11 cellular contexts compared by ENCODE assay signal in the genomic region with DNA sequence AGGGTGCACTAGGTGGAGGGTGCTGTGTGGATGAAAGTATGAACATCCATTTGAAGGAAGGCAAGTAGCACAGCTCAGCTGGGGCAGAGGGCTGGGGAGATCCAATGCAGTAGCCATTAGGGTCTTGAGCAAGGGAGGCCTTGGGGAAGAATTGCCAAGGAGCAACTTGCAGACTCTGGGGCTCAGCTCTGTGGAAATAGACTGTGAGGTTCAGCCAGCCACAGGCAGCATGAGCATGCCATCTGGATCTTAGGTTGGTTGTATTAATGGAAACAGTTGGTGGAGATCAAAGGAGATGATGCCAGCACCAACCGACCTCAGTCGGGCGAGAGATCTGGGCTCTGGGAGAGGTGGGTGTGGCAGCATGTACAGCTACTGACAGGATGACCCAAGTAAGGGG. TPM values are rescaled to one million over a fixed set of nuclear protein-coding genes. Genes with fewer than 3 reads are reported as not detected.
DNase-seq lines count a peak whose midpoint lies in the region; ATAC-seq and TF ChIP-seq lines count a peak whose summit lies in the region.
"Had no signal": no experiment of that assay in that cellular context is flagged by ENCODE, and none has a peak within 500 bp of the region (broad histone marks: within the 10 kb centered on the region; RNA-seq: fewer than 3 reads in every experiment).

No MANE protein-coding gene starts in this region.

- no peaks in the 10 kb centered on the region for H4K20me1 ChIP-seq in neural progenitor cell (ENCODE audit: low read depth)

- H3K79me2 ChIP-seq in neural progenitor cell (ENCODE audit: low read depth) = no peaks in the 10 kb centered on the region

- peaks cover 28% of the 10 kb centered on the region for H3K36me3 ChIP-seq in CD8-positive, alpha-beta T cell (ENCODE audit: insufficient read depth, low read length)
- no peaks in the 10 kb centered on the region for H3K36me3 ChIP-seq in neural progenitor cell

- peak in 1 of 7 experiments; percentile 47 for DNase-seq in CD8-positive, alpha-beta T cell
- peak; percentile 42 for DNase-seq in activated CD4-positive, alpha-beta memory T cell treated with anti-CD3 and anti-CD28 coated beads, Interleukin-2, amount 10 ng/mL, durations not matched to agents 7 days and 5 days
- peak in 3 of 10 donors; percentile 22 to 59 (median 46) for DNase-seq in naive thymus-derived CD8-positive, alpha-beta T cell
- DNase-seq in GM19240 (ENCODE audit: insufficient read length, low spot score) (no peak), neural progenitor cell (ENCODE audit: low spot score) (no peak)
- DNase-seq: COR-L47 had no signal

- no peaks in the 10 kb centered on the region for H3K27me3 Mint-ChIP-seq in CD8-positive, alpha-beta T cell (ENCODE audit: low read depth)
- H3K27me3 Mint-ChIP-seq in activated CD4-positive, alpha-beta memory T cell treated with anti-CD3 and anti-CD28 coated beads, Interleukin-2, amount 10 ng/mL, durations not matched to agents 7 days and 5 days = no peaks in the 10 kb centered on the region
- H3K27me3 Mint-ChIP-seq in naive thymus-derived CD8-positive, alpha-beta T cell = no peaks in the 10 kb centered on the region
- H3K27me3 Mint-ChIP-seq in neural progenitor cell (ENCODE audit: insufficient read depth, low read depth) = peaks cover under 1% of the 10 kb centered on the region

- POLR2A ChIA-PET in CD8-positive, alpha-beta T cell (lab: Charles Lee) = interaction anchor here (0.7 to 2.1 kb wide), 11 partner anchors 10 to 73 kb away, joined by 3 to 8 read pairs (median 4); a partner anchor contains a TSS
- POLR2A ChIA-PET in activated CD4-positive, alpha-beta memory T cell treated with anti-CD3 and anti-CD28 coated beads, Interleukin-2, amount 10 ng/mL, durations not matched to agents 7 days and 5 days (lab: Charles Lee) = interaction anchor here (0.9 to 3.4 kb wide), 12 partner anchors 8 to 73 kb away, joined by 4 to 86 read pairs (median 6); a partner anchor contains a TSS
- POLR2A ChIA-PET in naive thymus-derived CD8-positive, alpha-beta T cell (lab: Charles Lee) = interaction anchor here (0.6 to 12.8 kb wide), 11 partner anchors 9 to 1181 kb away, joined by 3 to 159 read pairs (median 5); a partner anchor contains a TSS

- peak overlapping the region; percentile 97 for H3K27ac Mint-ChIP-seq in CD8-positive, alpha-beta T cell
- peak overlapping the region; percentile 98 for H3K27ac Mint-ChIP-seq in activated CD4-positive, alpha-beta memory T cell treated with anti-CD3 and anti-CD28 coated beads, Interleukin-2, amount 10 ng/mL, durations not matched to agents 7 days and 5 days
- H3K27ac Mint-ChIP-seq in naive thymus-derived CD8-positive, alpha-beta T cell = peak overlapping the region; percentile 93 to 100 (median 99)
- H3K27ac Mint-ChIP-seq in neural progenitor cell = no peak overlapping the region

- H3K27ac ChIP-seq in CD8-positive, alpha-beta T cell (ENCODE audit: low read depth, low read length) = peak overlapping the region; percentile 88
- H3K27ac ChIP-seq in neural progenitor cell = no peak overlapping the region
- H3K27ac ChIP-seq: epithelial cell of prostate had no signal

- H3F3A ChIP-seq in neural progenitor cell (ENCODE audit: low read depth) = no peaks in the 10 kb centered on the region

- no peaks in the 10 kb centered on the region for H3K27me3 ChIP-seq in CD8-positive, alpha-beta T cell (ENCODE audit: insufficient read depth, low read length)
- no peaks in the 10 kb centered on the region for H3K27me3 ChIP-seq in neural progenitor cell

- ATAC-seq in CD8-positive, alpha-beta T cell = peak; percentile 15
- ATAC-seq in HG02885 (IDR thresholded peaks at IDR 0.05; ENCODE audit: poor library complexity, unreplicated experiment) = peak; percentile 14
- peak; percentile 34 to 35 for ATAC-seq in naive thymus-derived CD8-positive, alpha-beta T cell
- ATAC-seq in GM21526 (IDR thresholded peaks at IDR 0.05; ENCODE audit: low FRiP score, unreplicated experiment) = no peak
- no peak for ATAC-seq in HG02798 (IDR thresholded peaks at IDR 0.05; ENCODE audit: poor library complexity, unreplicated experiment)
- ATAC-seq: Right ventricle myocardium inferior had no signal

- CTCF ChIA-PET in CD8-positive, alpha-beta T cell (lab: Charles Lee) = interaction anchor here (0.8 to 14.6 kb wide), 8 partner anchors 9 to 128 kb away, joined by 3 to 185 read pairs (median 13); a partner anchor contains a TSS
- CTCF ChIA-PET in activated CD4-positive, alpha-beta memory T cell treated with anti-CD3 and anti-CD28 coated beads, Interleukin-2, amount 10 ng/mL, durations not matched to agents 7 days and 5 days (lab: Charles Lee) = interaction anchor here (0.6 to 2.5 kb wide), 12 partner anchors 8 to 633 kb away, joined by 3 to 33 read pairs (median 4); a partner anchor contains a TSS

- no peak for TF ChIP-seq CTCF in CD8-positive, alpha-beta T cell (IDR thresholded peaks at IDR 0.05)
- TF ChIP-seq CTCF in neural progenitor cell (IDR thresholded peaks at IDR 0.05) = no peak

- no peak overlapping the region for H3K9ac ChIP-seq in neural progenitor cell

- peak overlapping the region; percentile 96 for H3K4me3 Mint-ChIP-seq in CD8-positive, alpha-beta T cell
- peak overlapping the region; percentile 95 for H3K4me3 Mint-ChIP-seq in activated CD4-positive, alpha-beta memory T cell treated with anti-CD3 and anti-CD28 coated beads, Interleukin-2, amount 10 ng/mL, durations not matched to agents 7 days and 5 days
- peak overlapping the region; percentile 88 to 99 (median 94) for H3K4me3 Mint-ChIP-seq in naive thymus-derived CD8-positive, alpha-beta T cell
- no peak overlapping the region for H3K4me3 Mint-ChIP-seq in neural progenitor cell

- intact Hi-C loops in CD8-positive, alpha-beta T cell (cut with DNase I, micrococcal nuclease) = loop anchor here (1.0 to 10.0 kb wide), 8 partner anchors 9 to 1436 kb away; a partner anchor contains a TSS

- no peak overlapping the region for H2AFZ ChIP-seq in neural progenitor cell (replicated peaks)

- peaks cover 76% of the 10 kb centered on the region for H3K36me3 Mint-ChIP-seq in CD8-positive, alpha-beta T cell
- H3K36me3 Mint-ChIP-seq in activated CD4-positive, alpha-beta memory T cell treated with anti-CD3 and anti-CD28 coated beads, Interleukin-2, amount 10 ng/mL, durations not matched to agents 7 days and 5 days (ENCODE audit: low read depth) = peaks cover 91% of the 10 kb centered on the region
- H3K36me3 Mint-ChIP-seq in naive thymus-derived CD8-positive, alpha-beta T cell = peaks cover 5 to 76% (median 44%) of the 10 kb centered on the region in 3 donors
- no peaks in the 10 kb centered on the region for H3K36me3 Mint-ChIP-seq in neural progenitor cell

- H3K4me1 ChIP-seq in CD8-positive, alpha-beta T cell (ENCODE audit: insufficient read depth, low read length) = peaks cover 86% of the 10 kb centered on the region
- no peaks in the 10 kb centered on the region for H3K4me1 ChIP-seq in neural progenitor cell

- H3K9me3 ChIP-seq in CD8-positive, alpha-beta T cell (ENCODE audit: low read length) = no peaks in the 10 kb centered on the region
- H3K9me3 ChIP-seq in neural progenitor cell (ENCODE audit: low read depth) = no peaks in the 10 kb centered on the region

- H3K9me3 Mint-ChIP-seq in CD8-positive, alpha-beta T cell = no peaks in the 10 kb centered on the region
- no peaks in the 10 kb centered on the region for H3K9me3 Mint-ChIP-seq in activated CD4-positive, alpha-beta memory T cell treated with anti-CD3 and anti-CD28 coated beads, Interleukin-2, amount 10 ng/mL, durations not matched to agents 7 days and 5 days
- H3K9me3 Mint-ChIP-seq in naive thymus-derived CD8-positive, alpha-beta T cell = no peaks in the 10 kb centered on the region
- no peaks in the 10 kb centered on the region for H3K9me3 Mint-ChIP-seq in neural progenitor cell

- peaks cover 84% of the 10 kb centered on the region for H3K4me1 Mint-ChIP-seq in CD8-positive, alpha-beta T cell (ENCODE audit: low read depth)
- peaks cover 79% of the 10 kb centered on the region for H3K4me1 Mint-ChIP-seq in activated CD4-positive, alpha-beta memory T cell treated with anti-CD3 and anti-CD28 coated beads, Interleukin-2, amount 10 ng/mL, durations not matched to agents 7 days and 5 days
- peaks cover 58 to 89% (median 82%) of the 10 kb centered on the region in 4 donors for H3K4me1 Mint-ChIP-seq in naive thymus-derived CD8-positive, alpha-beta T cell
- H3K4me1 Mint-ChIP-seq in neural progenitor cell = peaks cover 13% of the 10 kb centered on the region

- no peak overlapping the region for H3K4me2 ChIP-seq in neural progenitor cell

- H3K4me3 ChIP-seq in CD8-positive, alpha-beta T cell (ENCODE audit: low read depth, low read length) = peak overlapping the region; percentile 91
- no peak overlapping the region for H3K4me3 ChIP-seq in neural progenitor cell

RNA-seq across cellular contexts. Expression of a gene that starts 5.6 kb away (rescaled TPM):
- total RNA-seq in CD8-positive, alpha-beta T cell = 100 to 1,000 TPM; 487 to 512 TPM
- total RNA-seq in activated CD4-positive, alpha-beta memory T cell treated with anti-CD3 and anti-CD28 coated beads, Interleukin-2, amount 10 ng/mL, durations not matched to agents 7 days and 5 days = 100 to 1,000 TPM; 283 TPM
- 100 to 1,000 TPM; 490 to 503 TPM for total RNA-seq in naive thymus-derived CD8-positive, alpha-beta T cell
- 100 to 1,000 TPM; 131 to 168 (median 149) TPM for polyA plus RNA-seq in naive thymus-derived CD8-positive, alpha-beta T cell
- total RNA-seq in neural progenitor cell (ENCODE audit: low replicate concordance) = 0.37 TPM in 1 of 2 replicates, not detected in the other

RNA-seq across cellular contexts. Expression of a gene that starts 49.4 kb away (rescaled TPM):
- total RNA-seq in CD8-positive, alpha-beta T cell = 1 to 10 TPM; 7.1 to 7.8 TPM
- 10 to 100 TPM in 1 of 2 experiments, 1 to 10 TPM in 1; 9.8 to 12.4 TPM for total RNA-seq in activated CD4-positive, alpha-beta memory T cell treated with anti-CD3 and anti-CD28 coated beads, Interleukin-2, amount 10 ng/mL, durations not matched to agents 7 days and 5 days
- 10 to 100 TPM; 18.2 to 21.2 TPM for total RNA-seq in naive thymus-derived CD8-positive, alpha-beta T cell
- 1 to 10 TPM in 1 of 3 donors, under 1 TPM in 2; 0.35 to 1.5 (median 0.68) TPM for polyA plus RNA-seq in naive thymus-derived CD8-positive, alpha-beta T cell
- 3.3 and 6.2 TPM in 2 replicates for total RNA-seq in neural progenitor cell (ENCODE audit: low replicate concordance)

RNA-seq across cellular contexts. Expression of a gene that starts 55.1 kb away (rescaled TPM):
- total RNA-seq in CD8-positive, alpha-beta T cell = 10 to 100 TPM; 81.9 to 82.1 TPM
- total RNA-seq in activated CD4-positive, alpha-beta memory T cell treated with anti-CD3 and anti-CD28 coated beads, Interleukin-2, amount 10 ng/mL, durations not matched to agents 7 days and 5 days = 10 to 100 TPM; 97.3 to 98.8 TPM
- total RNA-seq in naive thymus-derived CD8-positive, alpha-beta T cell = 10 to 100 TPM; 94.0 to 97.8 TPM
- polyA plus RNA-seq in naive thymus-derived CD8-positive, alpha-beta T cell = 10 to 100 TPM; 11.7 to 17.9 (median 13.0) TPM
- 42.9 and 73.2 TPM in 2 replicates for total RNA-seq in neural progenitor cell (ENCODE audit: low replicate concordance)

Comparison
In these comparisons a context has a peak if more than half of its experiments do, and no peak if none do; other contexts are left out.
1. ATAC-seq: peak in CD8-positive, alpha-beta T cell (single experiment), HG02885 (single experiment) and naive thymus-derived CD8-positive, alpha-beta T cell (2 of 2); none in GM21526 (single experiment) and HG02798 (single experiment).
2. RNA of a gene that starts 5.6 kb away (total RNA-seq): 487 to 512 TPM in CD8-positive, alpha-beta T cell, 490 to 503 TPM in naive thymus-derived CD8-positive, alpha-beta T cell and 283 TPM in activated CD4-positive, alpha-beta memory T cell treated with anti-CD3 and anti-CD28 coated beads, Interleukin-2, amount 10 ng/mL, durations not matched to agents 7 days and 5 days; 0.37 TPM in neural progenitor cell; every median in the first group is over 100 times any median in the second.